In the genomic region with DNA sequence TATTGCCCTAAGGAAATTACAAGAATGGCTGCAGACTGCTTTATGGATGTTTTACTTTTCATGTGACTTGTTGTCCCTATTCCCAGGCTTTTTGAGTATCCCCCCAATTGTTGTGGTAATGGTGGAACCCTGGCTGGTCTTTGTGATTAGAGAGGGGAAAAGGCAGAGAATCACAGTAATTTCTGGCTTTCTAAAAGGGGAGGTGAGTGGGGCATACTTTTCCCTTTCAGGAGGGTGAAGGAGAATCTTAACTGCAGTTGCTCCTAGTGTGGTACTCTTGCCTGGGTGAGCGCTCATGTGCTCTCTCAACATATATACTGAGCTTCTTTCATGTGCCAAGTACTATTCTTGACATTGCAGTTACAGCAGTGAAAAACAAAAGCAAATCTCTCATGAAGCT, we compare ENCODE assay signal across 36 cellular contexts.
"Had no signal": no experiment of that assay in that cellular context is flagged by ENCODE, and none has a peak within 500 bp of the region (broad histone marks: within the 10 kb centered on the region; RNA-seq: fewer than 3 reads in every experiment).

No MANE protein-coding gene starts in this region.

- H3K4me3 Mint-ChIP-seq: activated CD4-positive, alpha-beta memory T cell treated with anti-CD3 and anti-CD28 coated beads for 36 hours; activated CD4-positive, alpha-beta T cell treated with anti-CD3 and anti-CD28 coated beads for 36 hours; activated CD4-positive, alpha-beta T cell treated with anti-CD3 and anti-CD28 coated beads, Interleukin-2, amount 10 ng/mL, durations not matched to agents 24 days and 14 days; activated CD8-positive, alpha-beta memory T cell treated with anti-CD3 and anti-CD28 coated beads, Interleukin-2, amount 10 ng/mL, durations not matched to agents 7 days and 5 days; activated CD8-positive, alpha-beta T cell treated with anti-CD3 and anti-CD28 coated beads, Interleukin-2, amount 10 ng/mL, durations not matched to agents 7 days and 5 days; activated naive CD4-positive, alpha-beta T cell treated with anti-CD3 and anti-CD28 coated beads for 36 hours; activated naive CD4-positive, alpha-beta T cell treated with anti-CD3 and anti-CD28 coated beads, Interleukin-2, amount 50 U/mL, for 24 hours; activated naive CD8-positive, alpha-beta T cell treated with anti-CD3 and anti-CD28 coated beads for 36 hours; activated naive CD8-positive, alpha-beta T cell treated with anti-CD3 and anti-CD28 coated beads, Interleukin-2, amount 50 U/mL, for 24 hours; activated T-helper 1 cell treated with anti-CD3 and anti-CD28 coated beads, Interleukin-12 subunit alpha, Interleukin-12 subunit beta, Interleukin-2, Interleukin-4 antibody, amounts not matched to agents 30 ng/mL and 10 ng/mL and 1 ng/mL, durations not matched to agents 14 hours and 24 hours and 36 hours; effector memory CD8-positive, alpha-beta T cell; T-helper 17 cell; T-helper 2 cell treated with Interferon-gamma antibody and Interleukin-4, amounts not matched to agents 5 μg/mL and 100 μg/mL, for 36 hours had no signal

- H3K36me3 Mint-ChIP-seq: activated CD4-positive, alpha-beta memory T cell treated with anti-CD3 and anti-CD28 coated beads for 36 hours; activated CD8-positive, alpha-beta memory T cell treated with anti-CD3 and anti-CD28 coated beads, Interleukin-2, amount 10 ng/mL, durations not matched to agents 7 days and 5 days; activated naive CD4-positive, alpha-beta T cell treated with anti-CD3 and anti-CD28 coated beads, Interleukin-2, amount 50 U/mL, for 24 hours; activated naive CD8-positive, alpha-beta T cell treated with anti-CD3 and anti-CD28 coated beads for 36 hours had no signal

- H3K9me3 ChIP-seq: adrenal gland, body of pancreas, esophagus muscularis mucosa, gastrocnemius medialis, heart right ventricle had no signal

- H3K4me1 Mint-ChIP-seq: activated CD4-positive, alpha-beta T cell treated with anti-CD3 and anti-CD28 coated beads for 36 hours; activated CD4-positive, alpha-beta T cell treated with anti-CD3 and anti-CD28 coated beads, Interleukin-2, amount 10 ng/mL, durations not matched to agents 24 days and 14 days; activated CD8-positive, alpha-beta memory T cell treated with anti-CD3 and anti-CD28 coated beads, Interleukin-2, amount 10 ng/mL, durations not matched to agents 7 days and 5 days; activated naive CD4-positive, alpha-beta T cell treated with anti-CD3 and anti-CD28 coated beads, Interleukin-2, amount 50 U/mL, for 24 hours; activated naive CD8-positive, alpha-beta T cell treated with anti-CD3 and anti-CD28 coated beads for 36 hours; activated naive CD8-positive, alpha-beta T cell treated with anti-CD3 and anti-CD28 coated beads, Interleukin-2, amount 50 U/mL, for 24 hours; T-helper 17 cell had no signal

- H3K9me3 Mint-ChIP-seq: activated CD4-positive, alpha-beta memory T cell treated with anti-CD3 and anti-CD28 coated beads for 36 hours; activated CD4-positive, alpha-beta T cell treated with anti-CD3 and anti-CD28 coated beads, Interleukin-2, amount 10 ng/mL, durations not matched to agents 24 days and 14 days; activated naive CD4-positive, alpha-beta T cell treated with anti-CD3 and anti-CD28 coated beads for 36 hours; activated naive CD4-positive, alpha-beta T cell treated with anti-CD3 and anti-CD28 coated beads, Interleukin-2, amount 50 U/mL, for 24 hours; activated naive CD8-positive, alpha-beta T cell treated with anti-CD3 and anti-CD28 coated beads for 36 hours; activated naive CD8-positive, alpha-beta T cell treated with anti-CD3 and anti-CD28 coated beads, Interleukin-2, amount 50 U/mL, for 24 hours; activated T-helper 1 cell treated with anti-CD3 and anti-CD28 coated beads, Interleukin-12 subunit alpha, Interleukin-12 subunit beta, Interleukin-2, Interleukin-4 antibody, amounts not matched to agents 30 ng/mL and 10 ng/mL and 1 ng/mL, durations not matched to agents 14 hours and 24 hours and 36 hours; activated T-helper 2 cell treated with anti-CD3 and anti-CD28 coated beads, Interferon-gamma antibody, Interleukin-2, Interleukin-4, amounts not matched to agents 10 μg/mL and 5 μg/mL and 100 μg/mL, durations not matched to agents 14 hours and 24 hours and 36 hours; T-helper 2 cell treated with Interferon-gamma antibody and Interleukin-4, amounts not matched to agents 5 μg/mL and 100 μg/mL, for 36 hours had no signal

- H3K4me3 ChIP-seq: adrenal gland, body of pancreas, esophagus muscularis mucosa, gastrocnemius medialis, heart right ventricle had no signal

- H3K4me1 ChIP-seq: adrenal gland, body of pancreas, esophagus muscularis mucosa, foreskin keratinocyte, gastrocnemius medialis, heart right ventricle had no signal

- H3K27ac Mint-ChIP-seq: activated CD4-positive, alpha-beta memory T cell treated with anti-CD3 and anti-CD28 coated beads for 36 hours; activated CD4-positive, alpha-beta T cell treated with anti-CD3 and anti-CD28 coated beads for 36 hours; activated CD4-positive, alpha-beta T cell treated with anti-CD3 and anti-CD28 coated beads, Interleukin-2, amount 10 ng/mL, durations not matched to agents 24 days and 14 days; activated CD8-positive, alpha-beta memory T cell treated with anti-CD3 and anti-CD28 coated beads, Interleukin-2, amount 10 ng/mL, durations not matched to agents 7 days and 5 days; activated CD8-positive, alpha-beta T cell treated with anti-CD3 and anti-CD28 coated beads, Interleukin-2, amount 10 ng/mL, durations not matched to agents 7 days and 5 days; activated naive CD4-positive, alpha-beta T cell treated with anti-CD3 and anti-CD28 coated beads for 36 hours; activated naive CD4-positive, alpha-beta T cell treated with anti-CD3 and anti-CD28 coated beads, Interleukin-2, amount 50 U/mL, for 24 hours; activated naive CD8-positive, alpha-beta T cell treated with anti-CD3 and anti-CD28 coated beads for 36 hours; activated naive CD8-positive, alpha-beta T cell treated with anti-CD3 and anti-CD28 coated beads, Interleukin-2, amount 50 U/mL, for 24 hours; activated T-helper 1 cell treated with anti-CD3 and anti-CD28 coated beads, Interleukin-12 subunit alpha, Interleukin-12 subunit beta, Interleukin-2, Interleukin-4 antibody, amounts not matched to agents 30 ng/mL and 10 ng/mL and 1 ng/mL, durations not matched to agents 14 hours and 24 hours and 36 hours; activated T-helper 2 cell treated with anti-CD3 and anti-CD28 coated beads, Interferon-gamma antibody, Interleukin-2, Interleukin-4, amounts not matched to agents 10 μg/mL and 5 μg/mL and 100 μg/mL, durations not matched to agents 14 hours and 24 hours and 36 hours; effector memory CD8-positive, alpha-beta T cell; T-helper 17 cell; T-helper 2 cell treated with Interferon-gamma antibody and Interleukin-4, amounts not matched to agents 5 μg/mL and 100 μg/mL, for 36 hours had no signal

- DNase-seq: activated CD4-positive, alpha-beta memory T cell treated with anti-CD3 and anti-CD28 coated beads for 36 hours; activated CD4-positive, alpha-beta T cell treated with anti-CD3 and anti-CD28 coated beads for 36 hours; activated CD4-positive, alpha-beta T cell treated with anti-CD3 and anti-CD28 coated beads, Interleukin-2, amount 10 ng/mL, durations not matched to agents 24 days and 14 days; activated CD4-positive, CD25-positive, alpha-beta regulatory T cell; activated CD4-positive, CD25-positive, alpha-beta regulatory T cell treated with anti-CD3 and anti-CD28 coated beads, Interleukin-2, amount 50 U/mL, for 72 hours; activated CD8-positive, alpha-beta memory T cell treated with anti-CD3 and anti-CD28 coated beads, Interleukin-2, amount 10 ng/mL, durations not matched to agents 7 days and 5 days; activated CD8-positive, alpha-beta memory T cell treated with anti-CD3 and anti-CD28 coated beads, Interleukin-2, amount 50 U/mL, for 4 hours; activated CD8-positive, alpha-beta T cell treated with anti-CD3 and anti-CD28 coated beads, Interleukin-2, amount 10 ng/mL, durations not matched to agents 7 days and 5 days; activated effector memory CD4-positive, alpha-beta T cell treated with anti-CD3 and anti-CD28 coated beads, Interleukin-2, amount 50 U/mL, for 16 hours; activated naive CD4-positive, alpha-beta T cell treated with anti-CD3 and anti-CD28 coated beads for 36 hours; activated naive CD8-positive, alpha-beta T cell treated with anti-CD3 and anti-CD28 coated beads for 36 hours; activated naive CD8-positive, alpha-beta T cell treated with anti-CD3 and anti-CD28 coated beads, Interleukin-2, amount 50 U/mL, for 24 hours; activated T-cell treated with anti-CD3 and anti-CD28 coated beads, Interleukin-2, amount 50 U/mL, for 1 hour; activated T-cell treated with anti-CD3 and anti-CD28 coated beads, Interleukin-2, amount 50 U/mL, for 48 hours; adrenal gland; amygdala; aorta; body of pancreas; caudate nucleus; cortex of kidney; dermis blood vessel endothelial cell; effector CD4-positive, alpha-beta T cell; effector memory CD8-positive, alpha-beta T cell; erythroblast; foreskin keratinocyte; gastrocnemius medialis; glutamatergic neuron; heart right ventricle; T-helper 17 cell; T1000; WERI-Rb-1 had no signal

- H3K36me3 ChIP-seq: adrenal gland, esophagus muscularis mucosa, gastrocnemius medialis, heart right ventricle, WERI-Rb-1 had no signal

- H3K27ac ChIP-seq: adrenal gland, body of pancreas, esophagus muscularis mucosa, foreskin keratinocyte, gastrocnemius medialis, heart right ventricle, WERI-Rb-1 had no signal

- ATAC-seq: activated CD4-positive, alpha-beta T cell treated with anti-CD3 and anti-CD28 coated beads for 36 hours; activated CD8-positive, alpha-beta memory T cell treated with anti-CD3 and anti-CD28 coated beads, Interleukin-2, amount 10 ng/mL, durations not matched to agents 7 days and 5 days; activated CD8-positive, alpha-beta T cell treated with anti-CD3 and anti-CD28 coated beads, Interleukin-2, amount 10 ng/mL, durations not matched to agents 7 days and 5 days; activated naive CD8-positive, alpha-beta T cell treated with anti-CD3 and anti-CD28 coated beads, Interleukin-2, amount 50 U/mL, for 24 hours; body of pancreas; effector memory CD8-positive, alpha-beta T cell; foreskin keratinocyte; gastrocnemius medialis; heart right ventricle; T-helper 17 cell had no signal

- H3K27me3 ChIP-seq: adrenal gland, body of pancreas, esophagus muscularis mucosa, foreskin keratinocyte, gastrocnemius medialis, heart right ventricle had no signal

- H3K27me3 Mint-ChIP-seq: activated CD4-positive, alpha-beta memory T cell treated with anti-CD3 and anti-CD28 coated beads for 36 hours; activated CD4-positive, alpha-beta T cell treated with anti-CD3 and anti-CD28 coated beads for 36 hours; activated CD4-positive, alpha-beta T cell treated with anti-CD3 and anti-CD28 coated beads, Interleukin-2, amount 10 ng/mL, durations not matched to agents 24 days and 14 days; activated CD8-positive, alpha-beta memory T cell treated with anti-CD3 and anti-CD28 coated beads, Interleukin-2, amount 10 ng/mL, durations not matched to agents 7 days and 5 days; activated naive CD4-positive, alpha-beta T cell treated with anti-CD3 and anti-CD28 coated beads, Interleukin-2, amount 50 U/mL, for 24 hours; activated naive CD8-positive, alpha-beta T cell treated with anti-CD3 and anti-CD28 coated beads for 36 hours; activated naive CD8-positive, alpha-beta T cell treated with anti-CD3 and anti-CD28 coated beads, Interleukin-2, amount 50 U/mL, for 24 hours; effector memory CD8-positive, alpha-beta T cell; T-helper 17 cell had no signal
